37 cellular contexts compared by ENCODE assay signal in the genomic region with DNA sequence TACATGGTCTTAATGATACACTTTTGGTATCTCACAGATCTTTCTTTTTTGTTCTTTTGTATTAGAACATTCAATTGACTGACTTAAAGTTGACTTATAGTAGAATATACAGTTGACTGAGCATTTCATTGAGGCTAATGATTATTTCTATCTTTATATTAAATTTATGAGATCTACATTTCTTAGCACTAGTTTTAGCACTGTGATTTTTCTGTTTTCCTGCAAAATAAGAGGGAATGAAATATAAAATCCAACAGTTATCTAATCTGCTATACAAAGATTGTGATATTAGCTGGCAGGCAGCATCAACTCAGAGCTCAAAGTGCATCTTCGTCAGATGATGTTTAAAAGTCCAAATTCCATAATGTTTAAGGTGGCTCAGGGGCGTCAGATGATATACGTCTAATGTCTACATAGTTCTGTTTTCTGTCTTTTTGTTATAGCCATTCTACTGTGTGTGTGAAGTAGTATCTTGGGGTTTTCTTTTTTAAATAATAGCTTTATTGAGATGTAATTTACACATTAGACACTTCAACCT.
"Had no signal": no experiment of that assay in that cellular context is flagged by ENCODE, and none has a peak within 500 bp of the region (broad histone marks: within the 10 kb centered on the region; RNA-seq: fewer than 3 reads in every experiment).

No MANE protein-coding gene starts in this region.

- ATAC-seq: activated CD8-positive, alpha-beta T cell treated with anti-CD3 and anti-CD28 coated beads for 36 hours; activated naive CD8-positive, alpha-beta T cell treated with anti-CD3 and anti-CD28 coated beads, Interleukin-2, amount 50 U/mL, for 24 hours; activated T-cell treated with anti-CD3 and anti-CD28 coated beads, Interleukin-2, amount 50 U/mL, for 4 hours; activated T-cell treated with anti-CD3 and anti-CD28 coated beads, Interleukin-2, amount 50 U/mL, for 72 hours; activated T-helper 17 cell treated with anti-CD3 and anti-CD28 coated beads, Interleukin-2, amount 50 U/mL, for 72 hours had no signal

- H3K9me3 Mint-ChIP-seq: activated B cell treated with CpG ODN at 0.5 μM for 24 hours; activated CD4-positive, alpha-beta memory T cell treated with anti-CD3 and anti-CD28 coated beads for 36 hours; activated CD4-positive, alpha-beta T cell treated with anti-CD3 and anti-CD28 coated beads, Interleukin-2, amount 10 ng/mL, durations not matched to agents 24 days and 14 days; activated CD8-positive, alpha-beta T cell treated with anti-CD3 and anti-CD28 coated beads for 36 hours; activated naive CD4-positive, alpha-beta T cell treated with anti-CD3 and anti-CD28 coated beads, Interleukin-2, amount 10 ng/mL, durations not matched to agents 7 days and 5 days; activated naive CD4-positive, alpha-beta T cell treated with anti-CD3 and anti-CD28 coated beads, Interleukin-2, amount 50 U/mL, for 24 hours; activated naive CD8-positive, alpha-beta T cell treated with anti-CD3 and anti-CD28 coated beads, Interleukin-2, amount 10 ng/mL, durations not matched to agents 7 days and 5 days; activated naive CD8-positive, alpha-beta T cell treated with anti-CD3 and anti-CD28 coated beads, Interleukin-2, amount 50 U/mL, for 24 hours; activated T-cell treated with anti-CD3 and anti-CD28 coated beads, Interleukin-2, amount 50 U/mL, for 4 hours; activated T-cell treated with anti-CD3 and anti-CD28 coated beads, Interleukin-2, amount 50 U/mL, for 72 hours; activated T-helper 1 cell treated with anti-CD3 and anti-CD28 coated beads, Interleukin-12 subunit alpha, Interleukin-12 subunit beta, Interleukin-2, Interleukin-4 antibody, amounts not matched to agents 30 ng/mL and 10 ng/mL and 1 ng/mL, durations not matched to agents 14 hours and 24 hours and 36 hours; activated T-helper 17 cell treated with anti-CD3 and anti-CD28 coated beads, Interleukin-2, amount 50 U/mL, for 72 hours; brain; T-helper 1 cell treated with Interleukin-12 subunit alpha and Interleukin-12 subunit beta and Interleukin-4 antibody, amounts not matched to agents 30 μg/mL and 1 μg/mL, for 36 hours; T-helper 2 cell treated with Interferon-gamma antibody and Interleukin-4, amounts not matched to agents 5 μg/mL and 100 μg/mL, for 36 hours had no signal

- H3K36me3 ChIP-seq: ascending aorta, cardiac muscle cell had no signal

- H3K27ac ChIP-seq: ascending aorta, cardiac muscle cell, VCaP had no signal

- H3K4me3 Mint-ChIP-seq: activated B cell treated with CpG ODN at 0.5 μM for 24 hours; activated CD4-positive, alpha-beta memory T cell treated with anti-CD3 and anti-CD28 coated beads for 36 hours; activated CD4-positive, alpha-beta T cell treated with anti-CD3 and anti-CD28 coated beads, Interleukin-2, amount 10 ng/mL, durations not matched to agents 24 days and 14 days; activated CD8-positive, alpha-beta T cell treated with anti-CD3 and anti-CD28 coated beads for 36 hours; activated naive CD4-positive, alpha-beta T cell treated with anti-CD3 and anti-CD28 coated beads, Interleukin-2, amount 10 ng/mL, durations not matched to agents 7 days and 5 days; activated naive CD4-positive, alpha-beta T cell treated with anti-CD3 and anti-CD28 coated beads, Interleukin-2, amount 50 U/mL, for 24 hours; activated naive CD8-positive, alpha-beta T cell; activated naive CD8-positive, alpha-beta T cell treated with anti-CD3 and anti-CD28 coated beads, Interleukin-2, amount 10 ng/mL, durations not matched to agents 7 days and 5 days; activated naive CD8-positive, alpha-beta T cell treated with anti-CD3 and anti-CD28 coated beads, Interleukin-2, amount 50 U/mL, for 24 hours; activated T-cell treated with anti-CD3 and anti-CD28 coated beads, Interleukin-2, amount 50 U/mL, for 4 hours; activated T-cell treated with anti-CD3 and anti-CD28 coated beads, Interleukin-2, amount 50 U/mL, for 72 hours; activated T-helper 1 cell treated with anti-CD3 and anti-CD28 coated beads, Interleukin-12 subunit alpha, Interleukin-12 subunit beta, Interleukin-2, Interleukin-4 antibody, amounts not matched to agents 30 ng/mL and 10 ng/mL and 1 ng/mL, durations not matched to agents 14 hours and 24 hours and 36 hours; activated T-helper 17 cell treated with anti-CD3 and anti-CD28 coated beads, Interleukin-2, amount 50 U/mL, for 72 hours; brain; T-helper 1 cell treated with Interleukin-12 subunit alpha and Interleukin-12 subunit beta and Interleukin-4 antibody, amounts not matched to agents 30 μg/mL and 1 μg/mL, for 36 hours; T-helper 2 cell treated with Interferon-gamma antibody and Interleukin-4, amounts not matched to agents 5 μg/mL and 100 μg/mL, for 36 hours had no signal

- H3K27ac Mint-ChIP-seq: activated B cell treated with CpG ODN at 0.5 μM for 24 hours; activated CD4-positive, alpha-beta memory T cell treated with anti-CD3 and anti-CD28 coated beads for 36 hours; activated CD4-positive, alpha-beta T cell treated with anti-CD3 and anti-CD28 coated beads, Interleukin-2, amount 10 ng/mL, durations not matched to agents 24 days and 14 days; activated CD8-positive, alpha-beta T cell treated with anti-CD3 and anti-CD28 coated beads for 36 hours; activated naive CD4-positive, alpha-beta T cell treated with anti-CD3 and anti-CD28 coated beads, Interleukin-2, amount 10 ng/mL, durations not matched to agents 7 days and 5 days; activated naive CD4-positive, alpha-beta T cell treated with anti-CD3 and anti-CD28 coated beads, Interleukin-2, amount 50 U/mL, for 24 hours; activated naive CD8-positive, alpha-beta T cell; activated naive CD8-positive, alpha-beta T cell treated with anti-CD3 and anti-CD28 coated beads, Interleukin-2, amount 10 ng/mL, durations not matched to agents 7 days and 5 days; activated naive CD8-positive, alpha-beta T cell treated with anti-CD3 and anti-CD28 coated beads, Interleukin-2, amount 50 U/mL, for 24 hours; activated T-cell treated with anti-CD3 and anti-CD28 coated beads, Interleukin-2, amount 50 U/mL, for 72 hours; activated T-helper 1 cell treated with anti-CD3 and anti-CD28 coated beads, Interleukin-12 subunit alpha, Interleukin-12 subunit beta, Interleukin-2, Interleukin-4 antibody, amounts not matched to agents 30 ng/mL and 10 ng/mL and 1 ng/mL, durations not matched to agents 14 hours and 24 hours and 36 hours; activated T-helper 17 cell treated with anti-CD3 and anti-CD28 coated beads, Interleukin-2, amount 50 U/mL, for 72 hours; brain; T-helper 1 cell treated with Interleukin-12 subunit alpha and Interleukin-12 subunit beta and Interleukin-4 antibody, amounts not matched to agents 30 μg/mL and 1 μg/mL, for 36 hours; T-helper 2 cell treated with Interferon-gamma antibody and Interleukin-4, amounts not matched to agents 5 μg/mL and 100 μg/mL, for 36 hours had no signal

- H3K4me1 ChIP-seq: ascending aorta had no signal

- H3K27me3 ChIP-seq: ascending aorta, cardiac muscle cell had no signal

- H3K4me3 ChIP-seq: ascending aorta, cardiac muscle cell had no signal

- FAIRE-seq: bronchial epithelial cell, TTC549 had no signal

- H3K4me1 Mint-ChIP-seq: activated B cell treated with CpG ODN at 0.5 μM for 24 hours; activated CD4-positive, alpha-beta T cell treated with anti-CD3 and anti-CD28 coated beads, Interleukin-2, amount 10 ng/mL, durations not matched to agents 24 days and 14 days; activated naive CD4-positive, alpha-beta T cell treated with anti-CD3 and anti-CD28 coated beads, Interleukin-2, amount 10 ng/mL, durations not matched to agents 7 days and 5 days; activated naive CD4-positive, alpha-beta T cell treated with anti-CD3 and anti-CD28 coated beads, Interleukin-2, amount 50 U/mL, for 24 hours; activated naive CD8-positive, alpha-beta T cell treated with anti-CD3 and anti-CD28 coated beads, Interleukin-2, amount 10 ng/mL, durations not matched to agents 7 days and 5 days; activated naive CD8-positive, alpha-beta T cell treated with anti-CD3 and anti-CD28 coated beads, Interleukin-2, amount 50 U/mL, for 24 hours; activated T-helper 17 cell treated with anti-CD3 and anti-CD28 coated beads, Interleukin-2, amount 50 U/mL, for 72 hours; brain had no signal

- H3K36me3 Mint-ChIP-seq: activated CD4-positive, alpha-beta memory T cell treated with anti-CD3 and anti-CD28 coated beads for 36 hours; activated naive CD4-positive, alpha-beta T cell treated with anti-CD3 and anti-CD28 coated beads, Interleukin-2, amount 10 ng/mL, durations not matched to agents 7 days and 5 days; activated naive CD8-positive, alpha-beta T cell; activated naive CD8-positive, alpha-beta T cell treated with anti-CD3 and anti-CD28 coated beads, Interleukin-2, amount 10 ng/mL, durations not matched to agents 7 days and 5 days; brain had no signal

- H3K27me3 Mint-ChIP-seq: activated B cell treated with CpG ODN at 0.5 μM for 24 hours; activated naive CD4-positive, alpha-beta T cell treated with anti-CD3 and anti-CD28 coated beads, Interleukin-2, amount 50 U/mL, for 24 hours; activated naive CD8-positive, alpha-beta T cell treated with anti-CD3 and anti-CD28 coated beads, Interleukin-2, amount 10 ng/mL, durations not matched to agents 7 days and 5 days; activated T-helper 17 cell treated with anti-CD3 and anti-CD28 coated beads, Interleukin-2, amount 50 U/mL, for 72 hours; brain had no signal

- H3K9me3 ChIP-seq: ascending aorta had no signal

- DNase-seq: activated B cell treated with CpG ODN at 0.5 μM for 24 hours; activated CD4-positive, alpha-beta memory T cell treated with anti-CD3 and anti-CD28 coated beads for 36 hours; activated CD4-positive, alpha-beta T cell treated with anti-CD3 and anti-CD28 coated beads for 4 hours; activated CD4-positive, alpha-beta T cell treated with anti-CD3 and anti-CD28 coated beads, Interleukin-2, amount 10 ng/mL, durations not matched to agents 24 days and 14 days; activated CD4-positive, alpha-beta T cell treated with anti-CD3 and anti-CD28 coated beads, Interleukin-2, amount 50 U/mL, for 1 hour; activated CD4-positive, alpha-beta T cell treated with anti-CD3 and anti-CD28 coated beads, Interleukin-2, amount 50 U/mL, for 4 hours; activated CD4-positive, CD25-positive, alpha-beta regulatory T cell treated with anti-CD3 and anti-CD28 coated beads, Interleukin-2, amount 50 U/mL, for 72 hours; activated CD8-positive, alpha-beta memory T cell treated with anti-CD3 and anti-CD28 coated beads, Interleukin-2, amount 50 U/mL, for 4 hours; activated CD8-positive, alpha-beta T cell treated with anti-CD3 and anti-CD28 coated beads for 36 hours; activated effector memory CD4-positive, alpha-beta T cell treated with anti-CD3 and anti-CD28 coated beads, Interleukin-2, amount 50 U/mL, for 16 hours; activated gamma-delta T cell treated with Interleukin-2 at 50 U/mL for 16 hours; activated naive CD4-positive, alpha-beta T cell; activated naive CD4-positive, alpha-beta T cell treated with anti-CD3 and anti-CD28 coated beads, Interleukin-2, amount 10 ng/mL, durations not matched to agents 7 days and 5 days; activated naive CD8-positive, alpha-beta T cell treated with anti-CD3 and anti-CD28 coated beads, Interleukin-2, amount 10 ng/mL, durations not matched to agents 7 days and 5 days; activated naive CD8-positive, alpha-beta T cell treated with anti-CD3 and anti-CD28 coated beads, Interleukin-2, amount 50 U/mL, for 24 hours; activated T-cell treated with anti-CD3 and anti-CD28 coated beads for 4 hours; activated T-cell treated with anti-CD3 and anti-CD28 coated beads, Interleukin-2, amount 50 U/mL, for 1 hour; activated T-cell treated with anti-CD3 and anti-CD28 coated beads, Interleukin-2, amount 50 U/mL, for 4 hours; activated T-cell treated with anti-CD3 and anti-CD28 coated beads, Interleukin-2, amount 50 U/mL, for 72 hours; amygdala; anterior cingulate cortex; central memory CD4-positive, alpha-beta T cell; T-helper 1 cell; T-helper 2 cell; T-helper 9 cell had no signal
